In the genomic region with DNA sequence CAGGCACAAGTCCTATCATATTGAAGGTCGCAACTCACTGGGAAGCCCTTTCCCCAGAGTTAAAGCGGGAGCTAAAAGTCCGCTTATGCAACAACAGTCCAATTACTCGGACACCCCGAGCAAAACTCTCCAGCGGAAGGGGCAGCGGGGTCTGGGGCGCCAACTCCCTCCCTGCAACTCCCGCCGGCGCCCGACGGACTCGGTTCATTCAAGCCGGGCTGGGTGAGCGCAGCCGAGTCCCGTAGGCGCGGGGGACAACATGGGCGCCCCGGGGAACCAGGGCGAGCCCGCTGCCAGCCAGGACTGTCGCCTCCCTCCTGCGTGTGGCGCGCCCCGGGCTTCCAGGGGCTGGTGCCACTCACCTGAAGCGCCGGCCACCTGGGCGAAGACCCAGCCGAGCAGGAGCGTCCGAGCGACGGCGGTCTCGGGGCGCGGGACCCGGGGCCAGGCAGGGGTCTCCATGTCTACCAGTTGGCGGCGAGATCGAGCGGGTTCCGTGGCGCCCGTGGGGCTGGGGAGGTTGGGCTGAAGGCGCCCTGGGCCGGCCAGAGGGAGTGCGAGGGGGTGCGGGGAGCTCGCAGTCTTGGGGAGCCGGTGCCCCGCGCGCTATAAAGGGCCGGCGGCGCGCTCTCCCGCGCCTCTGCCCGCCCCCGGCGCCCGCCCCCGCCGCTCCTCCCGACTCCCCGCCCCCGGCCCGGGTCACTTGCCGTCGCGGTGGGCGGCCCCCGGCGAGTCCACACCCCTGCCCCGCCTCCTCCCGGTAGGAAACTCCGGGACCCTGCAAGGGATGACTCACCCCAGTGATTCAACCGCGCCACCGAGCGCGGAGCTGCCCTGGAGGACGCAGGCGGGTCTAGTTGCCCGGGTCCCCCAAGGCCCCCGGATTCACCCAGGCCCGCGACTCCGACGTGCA, we compare ENCODE assay signal across 8 cellular contexts. TPM values are rescaled to one million over a fixed set of nuclear protein-coding genes. Genes with fewer than 3 reads are reported as not detected.
A peak's percentile ranks its signal among the peaks of the same experiment; 100 is the strongest.
DNase-seq lines count a peak whose midpoint lies in the region; ATAC-seq, FAIRE-seq and TF ChIP-seq lines count a peak whose summit lies in the region.

A gene (minus strand): TSS at position 585 of the 913 bp plus-strand sequence. CDS start 123 bp downstream, at position 462.

- TF ChIP-seq POLR2A in A549 (IDR thresholded peaks at IDR 0.05; ENCODE audit: low read length): peak; percentile 34
- TF ChIP-seq POLR2A in GM18505 (IDR thresholded peaks at IDR 0.05; ENCODE audit: borderline replicate concordance, extremely low read depth, insufficient read depth, insufficient read length): no peak
- TF ChIP-seq POLR2A in esophagus muscularis mucosa (IDR thresholded peaks at IDR 0.05; ENCODE audit: low read depth): peak; percentile 74

- ATAC-seq in A549: peak; percentile 93 to 94
- ATAC-seq in GM18505 (IDR thresholded peaks at IDR 0.05; ENCODE audit: unreplicated experiment): peak; percentile 86
- peak; percentile 78 for ATAC-seq in HG03108 (IDR thresholded peaks at IDR 0.05; ENCODE audit: unreplicated experiment)

- peak within 1 kb of the TSS; percentile 63 for H3K9ac ChIP-seq in muscle layer of colon (ENCODE audit: low read length)

- H3K27ac ChIP-seq in A549: peak within 1 kb of the TSS; percentile 88 to 95
- peak within 1 kb of the TSS; percentile 83 to 89 (median 88) for H3K27ac ChIP-seq in esophagus muscularis mucosa (replicated peaks in 1 of 4)
- peak within 1 kb of the TSS; percentile 4 for H3K27ac ChIP-seq in muscle layer of colon (ENCODE audit: low read depth, low read length)

- H3K4me3 ChIP-seq in A549 (peak within 1 kb of the TSS; percentile 85), esophagus muscularis mucosa (peak within 1 kb of the TSS; percentile 63 to 88 (median 74)), muscle layer of colon (ENCODE audit: low read depth in 1 of 2, low read length in 2 of 2) (peak within 1 kb of the TSS; percentile 56 to 68)

- 0% methylated on average over 2 of the region's 96 CpGs for WGBS in A549 (ENCODE audit: missing lambda C conversion rate)
- 1% methylated on average over 15 of the region's 96 CpGs for WGBS in esophagus muscularis mucosa

- H3K27me3 ChIP-seq in esophagus muscularis mucosa (peaks cover 0 to 7% (median 0%) of the 10 kb centered on the region in 4 donors), muscle layer of colon (ENCODE audit: control insufficient read depth in 1 of 2, insufficient read depth in 2 of 2, low read length in 2 of 2) (no peaks in the 10 kb centered on the region)

- FAIRE-seq in A549 (lab: Jason Lieb, UNC): no peak

- TF ChIP-seq RAD21 in A549 (conservative IDR thresholded peaks at IDR 0.05 in 1 of 2, IDR thresholded peaks at IDR 0.05 in 1 of 2): no peak; a peak in 1 of 5 replicates

- TF ChIP-seq EP300 in A549 (IDR thresholded peaks at IDR 0.05) (no peak), esophagus muscularis mucosa (IDR thresholded peaks at IDR 0.05) (no peak)

- DNase-seq in A549 (ENCODE audit: low read depth in 1 of 2, low spot score in 1 of 2): peak; percentile 69 to 78
- DNase-seq in NCI-H82 treated with DMSO at 0.1 percent for 48 hours (lab: John Stamatoyannopoulos, UW; ENCODE audit: unreplicated experiment): peak; percentile 32
- peak; percentile 76 for DNase-seq in activated T-cell treated with anti-CD3 and anti-CD28 coated beads for 48 hours (ENCODE audit: low read depth)
- peak; percentile 94 for DNase-seq in esophagus muscularis mucosa (ENCODE audit: extremely low spot score)
- peak; percentile 35 to 67 for DNase-seq in stimulated activated CD8-positive, alpha-beta memory T cell treated with anti-CD3 and anti-CD28 coated beads, Interleukin-4, amount 100 ng/mL, for 4 hours (ENCODE audit: low read depth in 2 of 2, low spot score in 1 of 2)

- CTCF ChIA-PET in A549 (lab: Yijun Ruan, JAX): interaction anchor here (0.7 to 2.0 kb wide), 7 partner anchors 10 to 264 kb away, joined by 3 to 11 read pairs (median 3); no protein-coding TSS in a partner anchor

- POLR2A ChIA-PET in A549 (lab: Yijun Ruan, JAX): interaction anchor here (1.1 to 2.2 kb wide), 2 partner anchors 39 to 58 kb away, joined by 3 to 9 read pairs; no protein-coding TSS in a partner anchor

- H3K4me2 ChIP-seq in A549: peak within 1 kb of the TSS; percentile 94

- H3K36me3 ChIP-seq in esophagus muscularis mucosa (no peaks in the 10 kb centered on the region), muscle layer of colon (ENCODE audit: insufficient read depth, low read length) (no peaks in the 10 kb centered on the region)

- H3K9me3 ChIP-seq in A549 (no peaks in the 10 kb centered on the region), esophagus muscularis mucosa (no peaks in the 10 kb centered on the region), muscle layer of colon (ENCODE audit: low read length) (no peaks in the 10 kb centered on the region)

- intact Hi-C loops in esophagus muscularis mucosa (cut with DNase I): no loop called here

- TF ChIP-seq CTCF in A549 (IDR thresholded peaks at IDR 0.05) (no peak; the same call in 2 of the 3 replicates), esophagus muscularis mucosa (IDR thresholded peaks at IDR 0.05) (no peak)

- H3K4me1 ChIP-seq in A549 (peaks cover 40% of the 10 kb centered on the region), esophagus muscularis mucosa (peaks cover 33 to 56% (median 45%) of the 10 kb centered on the region in 4 donors), muscle layer of colon (ENCODE audit: insufficient read depth, low read length) (peaks cover 4% of the 10 kb centered on the region)

TF ChIP-seq in A549, 52 proteins besides CTCF, POLR2A, EP300 and RAD21:
- TF ChIP-seq, protein P1, sequence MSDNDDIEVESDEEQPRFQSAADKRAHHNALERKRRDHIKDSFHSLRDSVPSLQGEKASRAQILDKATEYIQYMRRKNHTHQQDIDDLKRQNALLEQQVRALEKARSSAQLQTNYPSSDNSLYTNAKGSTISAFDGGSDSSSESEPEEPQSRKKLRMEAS (IDR thresholded peaks at IDR 0.05): no peak
- TF ChIP-seq, protein P2, sequence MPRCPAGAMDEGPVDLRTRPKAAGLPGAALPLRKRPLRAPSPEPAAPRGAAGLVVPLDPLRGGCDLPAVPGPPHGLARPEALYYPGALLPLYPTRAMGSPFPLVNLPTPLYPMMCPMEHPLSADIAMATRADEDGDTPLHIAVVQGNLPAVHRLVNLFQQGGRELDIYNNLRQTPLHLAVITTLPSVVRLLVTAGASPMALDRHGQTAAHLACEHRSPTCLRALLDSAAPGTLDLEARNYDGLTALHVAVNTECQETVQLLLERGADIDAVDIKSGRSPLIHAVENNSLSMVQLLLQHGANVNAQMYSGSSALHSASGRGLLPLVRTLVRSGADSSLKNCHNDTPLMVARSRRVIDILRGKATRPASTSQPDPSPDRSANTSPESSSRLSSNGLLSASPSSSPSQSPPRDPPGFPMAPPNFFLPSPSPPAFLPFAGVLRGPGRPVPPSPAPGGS (IDR thresholded peaks at IDR 0.05): 0 out of 3 replicates have a peak, but pooled peaks have one; percentile 46
- TF ChIP-seq NFE2L2 (conservative IDR thresholded peaks at IDR 0.05; ENCODE audit: low read length): no peak
- peak; percentile 69; the same call in 1 of the 2 replicates for TF ChIP-seq FOSL2 (IDR thresholded peaks at IDR 0.05)
- TF ChIP-seq FOSL2 (CRISPR knock-in tag; IDR thresholded peaks at IDR 0.05): peak; percentile 95
- TF ChIP-seq CBX2 (IDR thresholded peaks at IDR 0.05; ENCODE audit: borderline replicate concordance, low read depth): no peak
- peak in 1 of 2 experiments; percentile 47; a peak in 1 of 5 replicates for TF ChIP-seq JUN (IDR thresholded peaks at IDR 0.05)
- no peak for TF ChIP-seq ZFP36 (IDR thresholded peaks at IDR 0.05; ENCODE audit: borderline replicate concordance, partially characterized antibody)
- TF ChIP-seq SMC3 (IDR thresholded peaks at IDR 0.05): peak; percentile 17; the same call in 1 of the 3 replicates
- TF ChIP-seq RNF2 (IDR thresholded peaks at IDR 0.05; ENCODE audit: borderline replicate concordance, low read depth): peak; percentile 53; the same call in 1 of the 2 replicates
- no peak for TF ChIP-seq HOXB5 (CRISPR knock-in tag; IDR thresholded peaks at IDR 0.05)
- peak in 1 of 2 experiments; percentile 16; a peak in 1 of 4 replicates for TF ChIP-seq CEBPB (IDR thresholded peaks at IDR 0.05)

RNA-seq across cellular contexts. Expression of the gene that starts here (rescaled TPM):
- polyA plus RNA-seq in A549 (2011; rRNA removed) (2.6 and 3.2 TPM in 2 replicates), A549 (2017; fragmentation: RNase III; extraction: RNeasy Plus Mini Kit Qiagen cat#74134 plus additional on column Dnase treatment) (4.4 to 5.8 TPM (median 5.8 TPM) in 3 replicates)
- 1.5 and 2.2 TPM in 2 replicates for polyA plus RNA-seq in A549 (2012; cell fraction: cytosol; rRNA removed)
- 1.2 and 2.9 TPM in 2 replicates for polyA plus RNA-seq in A549 (2012; cell fraction: nucleus; rRNA removed)
- 3.1 and 3.7 TPM in 2 replicates for polyA minus RNA-seq in A549 (2011; rRNA and poly(A)+ RNA removed)
- 10 to 100 TPM; 12.6 to 56.3 (median 17.5) TPM for total RNA-seq in esophagus muscularis mucosa

Comparison
In these comparisons a context has a peak if more than half of its experiments do, and no peak if none do; other contexts are left out.
1. Peak in every context shown above with its lines: DNase-seq, ATAC-seq, H3K4me3 ChIP-seq and H3K27ac ChIP-seq.
2. DNase-seq: peak in every context shown above with its lines; median percentile 94 in esophagus muscularis mucosa; 76 in activated T-cell treated with anti-CD3 and anti-CD28 coated beads for 48 hours; 74 in A549; 51 in stimulated activated CD8-positive, alpha-beta memory T cell treated with anti-CD3 and anti-CD28 coated beads, Interleukin-4, amount 100 ng/mL, for 4 hours; 32 in NCI-H82 treated with DMSO at 0.1 percent for 48 hours.
3. H3K27ac ChIP-seq: peak in every context shown above with its lines; median percentile 92 in A549; 88 in esophagus muscularis mucosa; 4 in muscle layer of colon.